Comparison of ENCODE assay signal across 27 cellular contexts in the genomic region with DNA sequence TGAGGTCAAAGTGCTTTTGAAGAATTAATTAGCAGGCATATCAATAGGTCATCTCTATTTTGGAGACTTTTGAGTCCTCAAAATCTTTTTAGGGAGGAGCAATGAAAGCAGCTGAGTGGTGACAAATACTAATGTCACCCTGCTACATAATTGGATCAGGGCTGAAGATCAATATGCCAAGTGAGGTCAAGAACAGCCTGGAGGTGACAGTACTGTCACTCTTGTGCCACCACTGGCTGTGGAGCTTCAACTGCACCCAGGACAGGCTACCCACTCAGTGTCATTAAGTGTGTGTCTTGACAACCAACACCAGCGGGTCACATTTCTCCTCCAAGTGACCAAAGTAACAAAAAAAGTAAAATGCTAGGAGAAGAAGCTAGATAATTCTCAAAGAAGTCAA.
DNase-seq lines count a peak whose midpoint lies in the region; ATAC-seq, FAIRE-seq and TF ChIP-seq lines count a peak whose summit lies in the region.
"Had no signal": no experiment of that assay in that cellular context is flagged by ENCODE, and none has a peak within 500 bp of the region (broad histone marks: within the 10 kb centered on the region; RNA-seq: fewer than 3 reads in every experiment).

No MANE protein-coding gene starts in this region.

- TF ChIP-seq RAD21 in HepG2 (CRISPR knock-in tag; IDR thresholded peaks at IDR 0.05) = no peak

- H3K14ac ChIP-seq in mesenchymal stem cell (ENCODE audit: low read length in 2 of 2) = no peak overlapping the region

- H4K91ac ChIP-seq in mesenchymal stem cell (ENCODE audit: low read length) = no peak overlapping the region

- H3K27me3 ChIP-seq in WERI-Rb-1 (ENCODE audit: insufficient read depth, low read depth, severe bottlenecking) (no peaks in the 10 kb centered on the region), HepG2 (ENCODE audit: control insufficient read depth in 1 of 2, insufficient read depth in 2 of 2, low read length in 2 of 2) (no peaks in the 10 kb centered on the region), mesenchymal stem cell (ENCODE audit: control insufficient read depth in 1 of 2, insufficient read depth in 1 of 2, low read length in 2 of 2) (no peaks in the 10 kb centered on the region)
- H3K27me3 ChIP-seq: BE2C, BLaER1 had no signal

- no peak overlapping the region for H3K4me2 ChIP-seq in HepG2 (ENCODE audit: low read depth, low read length)
- no peak overlapping the region for H3K4me2 ChIP-seq in mesenchymal stem cell (ENCODE audit: low read length, poor library complexity, severe bottlenecking)
- H3K4me2 ChIP-seq: BLaER1 had no signal

- no peaks in the 10 kb centered on the region for H4K20me1 ChIP-seq in HepG2 (ENCODE audit: insufficient read depth, low read length)
- H4K20me1 ChIP-seq: BLaER1 had no signal

- POLR2A ChIA-PET in HepG2 (lab: Yijun Ruan, JAX) = interaction anchor here (0.8 kb wide), 1 partner anchor 18 kb away, joined by 4 read pairs; no protein-coding TSS in a partner anchor

- TF ChIP-seq POLR2A in HepG2 (IDR thresholded peaks at IDR 0.05; ENCODE audit: insufficient read depth in 1 of 2, low read depth in 2 of 2, low read length in 2 of 2) = no peak

- TF ChIP-seq CTCF in WERI-Rb-1 (IDR thresholded peaks at IDR 0.05; ENCODE audit: low read depth, low read length) = no peak
- TF ChIP-seq CTCF in HepG2 (CRISPR knock-in tag; IDR thresholded peaks at IDR 0.05) = no peak

- no peak overlapping the region for H3K4me3 Mint-ChIP-seq in T-helper 2 cell treated with Interferon-gamma antibody and Interleukin-4, amounts not matched to agents 5 μg/mL and 100 μg/mL, for 36 hours
- H3K4me3 Mint-ChIP-seq: CD14-positive monocyte; CD4-positive, alpha-beta memory T cell; CD4-positive, CD25-positive, alpha-beta regulatory T cell; CD8-positive, alpha-beta memory T cell had no signal

- no peaks in the 10 kb centered on the region for H3K9me3 Mint-ChIP-seq in T-helper 2 cell treated with Interferon-gamma antibody and Interleukin-4, amounts not matched to agents 5 μg/mL and 100 μg/mL, for 36 hours
- H3K9me3 Mint-ChIP-seq: CD4-positive, alpha-beta memory T cell had no signal

- no peak overlapping the region for H2BK15ac ChIP-seq in mesenchymal stem cell (ENCODE audit: low read depth, poor library complexity, severe bottlenecking)

- H3K79me1 ChIP-seq in mesenchymal stem cell (replicated peaks; ENCODE audit: low read length, poor library complexity, severe bottlenecking) = peaks cover 18% of the 10 kb centered on the region

- intact Hi-C loops in HepG2 (cut with micrococcal nuclease; ENCODE audit: unreplicated experiment) = no loop called here

- no peak overlapping the region for H2BK5ac ChIP-seq in mesenchymal stem cell (ENCODE audit: low read depth, low read length, poor library complexity, severe bottlenecking)

- no peak for FAIRE-seq in HepG2 (lab: Jason Lieb, UNC)
- FAIRE-seq: A204.1, GM12878, GM12892, GM18507 had no signal

- H3K36me3 ChIP-seq in WERI-Rb-1 (no peaks in the 10 kb centered on the region), HepG2 (replicated peaks in 1 of 2; ENCODE audit: control insufficient read depth in 1 of 2, insufficient read depth in 2 of 2, low read length in 2 of 2) (no peaks in the 10 kb centered on the region), mesenchymal stem cell (ENCODE audit: control insufficient read depth in 1 of 2, insufficient read depth in 2 of 2, low read depth in 1 of 2, low read length in 2 of 2) (peaks cover 0 to 3% of the 10 kb centered on the region in 2 experiments)
- H3K36me3 ChIP-seq: BE2C, BLaER1 had no signal

- CTCF ChIA-PET in HepG2 (lab: Yijun Ruan, JAX; ENCODE audit: low intra/inter-chr PET ratio, low total read pairs) = no interaction called here

- TF ChIP-seq EP300 in HepG2 (IDR thresholded peaks at IDR 0.05; ENCODE audit: low read depth in 2 of 2, low read length in 2 of 2) = no peak
- no peak for TF ChIP-seq EP300 in HepG2 (CRISPR knock-in tag; IDR thresholded peaks at IDR 0.05; ENCODE audit: borderline replicate concordance)

- H3K4me3 ChIP-seq in WERI-Rb-1 (ENCODE audit: low read depth, low read length) = no peak overlapping the region
- H3K4me3 ChIP-seq in HepG2 (replicated peaks in 1 of 3; ENCODE audit: insufficient read depth in 1 of 3, low read depth in 2 of 3, low read length in 3 of 3) = no peak overlapping the region
- no peak overlapping the region for H3K4me3 ChIP-seq in mesenchymal stem cell (ENCODE audit: insufficient read depth in 1 of 2, low read depth in 1 of 2, low read length in 2 of 2)
- H3K4me3 ChIP-seq: BLaER1, GM12878 had no signal

- H3K9me3 ChIP-seq in WERI-Rb-1 (ENCODE audit: severe bottlenecking) (no peaks in the 10 kb centered on the region), HepG2 (ENCODE audit: low read length) (no peaks in the 10 kb centered on the region), mesenchymal stem cell (ENCODE audit: control insufficient read depth, low read length) (no peaks in the 10 kb centered on the region)
- H3K9me3 ChIP-seq: BE2C, BLaER1 had no signal

- H2BK120ac ChIP-seq in mesenchymal stem cell (ENCODE audit: low read depth, low read length) = no peak overlapping the region

- H3K18ac ChIP-seq in mesenchymal stem cell (ENCODE audit: low read depth in 1 of 2, low read length in 2 of 2) = no peak overlapping the region

- in situ Hi-C loops in HepG2 (cut with HindIII; ENCODE audit: extremely low pct_ligation_motif_present, low pct_unique_long_range_greater_than_20kb) = no loop called here

- BruUV-seq in HepG2 (replicated peaks; lab: Mats Ljungman, UMichigan) = no TSS peak

- no peak overlapping the region for H4K8ac ChIP-seq in mesenchymal stem cell (ENCODE audit: low read length)

- H3K4ac ChIP-seq in mesenchymal stem cell (ENCODE audit: low read depth in 1 of 2, low read length in 2 of 2) = no peak overlapping the region

- H3K9ac ChIP-seq in HepG2 (ENCODE audit: insufficient read depth, low read depth, low read length) = no peak overlapping the region
- H3K9ac ChIP-seq in mesenchymal stem cell (ENCODE audit: low read length) = no peak overlapping the region
- H3K9ac ChIP-seq: BLaER1 had no signal

- ATAC-seq in HepG2 (0 out of 3 replicates have a peak, but pooled peaks have one; percentile 41), GM19467 (IDR thresholded peaks at IDR 0.05; ENCODE audit: unreplicated experiment) (no peak)
- ATAC-seq: GM12878 had no signal

- H3K23ac ChIP-seq in mesenchymal stem cell (ENCODE audit: low read length in 2 of 2) = no peak overlapping the region

- H2AFZ ChIP-seq in HepG2 (ENCODE audit: low read length) (no peak overlapping the region), mesenchymal stem cell (ENCODE audit: low read depth, low read length) (no peak overlapping the region)

- 100% methylated on average over 1 of the region's 1 CpG for WGBS in HepG2 (ENCODE audit: low lambda C conversion rate)
- whole genome bisulfite sequencing in mesenchymal stem cell = no CpG with 5 or more reads among the region's 1 CpG

- H3K27me3 Mint-ChIP-seq in T-helper 2 cell treated with Interferon-gamma antibody and Interleukin-4, amounts not matched to agents 5 μg/mL and 100 μg/mL, for 36 hours (ENCODE audit: low read depth) = no peaks in the 10 kb centered on the region
- H3K27me3 Mint-ChIP-seq: CD4-positive, CD25-positive, alpha-beta regulatory T cell had no signal

- no peaks in the 10 kb centered on the region for H3K36me3 Mint-ChIP-seq in T-helper 2 cell treated with Interferon-gamma antibody and Interleukin-4, amounts not matched to agents 5 μg/mL and 100 μg/mL, for 36 hours (ENCODE audit: low read depth)
- H3K36me3 Mint-ChIP-seq: CD14-positive monocyte; CD4-positive, alpha-beta memory T cell; CD4-positive, CD25-positive, alpha-beta regulatory T cell; CD8-positive, alpha-beta memory T cell had no signal

- no peak overlapping the region for H2BK12ac ChIP-seq in mesenchymal stem cell (ENCODE audit: low read length in 2 of 2)

- no peaks in the 10 kb centered on the region for H3K79me2 ChIP-seq in HepG2 (ENCODE audit: insufficient read depth, low read length)

- H3K4me1 ChIP-seq in HepG2 (ENCODE audit: insufficient read depth, low read length) (no peaks in the 10 kb centered on the region), mesenchymal stem cell (ENCODE audit: control insufficient read depth, insufficient read depth, low read depth, low read length) (peaks cover 3% of the 10 kb centered on the region)

- no peak overlapping the region for H3K27ac Mint-ChIP-seq in T-helper 2 cell treated with Interferon-gamma antibody and Interleukin-4, amounts not matched to agents 5 μg/mL and 100 μg/mL, for 36 hours
- H3K27ac Mint-ChIP-seq: CD14-positive monocyte; CD4-positive, alpha-beta memory T cell; CD4-positive, CD25-positive, alpha-beta regulatory T cell; CD8-positive, alpha-beta memory T cell had no signal

- no peak overlapping the region for H2AK5ac ChIP-seq in mesenchymal stem cell (ENCODE audit: low read length, severe bottlenecking)

- no peaks in the 10 kb centered on the region for H3K4me1 Mint-ChIP-seq in T-helper 2 cell treated with Interferon-gamma antibody and Interleukin-4, amounts not matched to agents 5 μg/mL and 100 μg/mL, for 36 hours (ENCODE audit: low read depth)
- H3K4me1 Mint-ChIP-seq: CD4-positive, alpha-beta memory T cell; CD4-positive, CD25-positive, alpha-beta regulatory T cell; CD8-positive, alpha-beta memory T cell had no signal

- DNase-seq in NCI-H82 (lab: John Stamatoyannopoulos, UW) (peak; percentile 82), WERI-Rb-1 (peak; percentile 14), HepG2 (ENCODE audit: low spot score) (no peak), mesenchymal stem cell (no peak), NCI-H2171 treated with DMSO at 0.1 percent for 48 hours (lab: John Stamatoyannopoulos, UW) (no peak), NCI-H2171 (lab: John Stamatoyannopoulos, UW) (no peak)
- DNase-seq in T-helper 2 cell treated with Interferon-gamma antibody and Interleukin-4, amounts not matched to agents 5 μg/mL and 100 μg/mL, for 36 hours (ENCODE audit: low spot score) = no peak
- DNase-seq: 8988T; ACHN; BE2C; C1 segment of cervical spinal cord; CD4-positive, alpha-beta memory T cell; CD4-positive, CD25-positive, alpha-beta regulatory T cell; CD8-positive, alpha-beta memory T cell; COR-L47; DMS 273 treated with DMSO at 0.1 percent for 48 hours; DMS153; DND-41; EL; GDM1 had no signal

- H3K27ac ChIP-seq in WERI-Rb-1 (no peak overlapping the region), HepG2 (ENCODE audit: extremely low read length, insufficient read depth, low read length) (no peak overlapping the region), mesenchymal stem cell (ENCODE audit: low read length, poor library complexity, severe bottlenecking) (peak overlapping the region; percentile 13)
- H3K27ac ChIP-seq: BLaER1 had no signal

TF ChIP-seq in HepG2, 621 proteins besides CTCF, POLR2A, EP300 and RAD21 (continues in another document):
- TF ChIP-seq THYN1 (CRISPR knock-in tag; IDR thresholded peaks at IDR 0.05; ENCODE audit: borderline replicate concordance, low read depth) (no peak), SRF (IDR thresholded peaks at IDR 0.05; ENCODE audit: low read depth, low read length) (no peak), SP2 (CRISPR knock-in tag; IDR thresholded peaks at IDR 0.05) (no peak)

Comparison
In these comparisons a context has a peak if more than half of its experiments do, and no peak if none do; other contexts are left out.
1. DNase-seq: peak in NCI-H82 (single experiment) and WERI-Rb-1 (single experiment); none in HepG2 (single experiment), mesenchymal stem cell (single experiment), T-helper 2 cell treated with Interferon-gamma antibody and Interleukin-4, amounts not matched to agents 5 μg/mL and 100 μg/mL, for 36 hours (single experiment), NCI-H2171 treated with DMSO at 0.1 percent for 48 hours (single experiment) and NCI-H2171 (single experiment).